1 cellular context compared by ENCODE assay signal in the genomic region with DNA sequence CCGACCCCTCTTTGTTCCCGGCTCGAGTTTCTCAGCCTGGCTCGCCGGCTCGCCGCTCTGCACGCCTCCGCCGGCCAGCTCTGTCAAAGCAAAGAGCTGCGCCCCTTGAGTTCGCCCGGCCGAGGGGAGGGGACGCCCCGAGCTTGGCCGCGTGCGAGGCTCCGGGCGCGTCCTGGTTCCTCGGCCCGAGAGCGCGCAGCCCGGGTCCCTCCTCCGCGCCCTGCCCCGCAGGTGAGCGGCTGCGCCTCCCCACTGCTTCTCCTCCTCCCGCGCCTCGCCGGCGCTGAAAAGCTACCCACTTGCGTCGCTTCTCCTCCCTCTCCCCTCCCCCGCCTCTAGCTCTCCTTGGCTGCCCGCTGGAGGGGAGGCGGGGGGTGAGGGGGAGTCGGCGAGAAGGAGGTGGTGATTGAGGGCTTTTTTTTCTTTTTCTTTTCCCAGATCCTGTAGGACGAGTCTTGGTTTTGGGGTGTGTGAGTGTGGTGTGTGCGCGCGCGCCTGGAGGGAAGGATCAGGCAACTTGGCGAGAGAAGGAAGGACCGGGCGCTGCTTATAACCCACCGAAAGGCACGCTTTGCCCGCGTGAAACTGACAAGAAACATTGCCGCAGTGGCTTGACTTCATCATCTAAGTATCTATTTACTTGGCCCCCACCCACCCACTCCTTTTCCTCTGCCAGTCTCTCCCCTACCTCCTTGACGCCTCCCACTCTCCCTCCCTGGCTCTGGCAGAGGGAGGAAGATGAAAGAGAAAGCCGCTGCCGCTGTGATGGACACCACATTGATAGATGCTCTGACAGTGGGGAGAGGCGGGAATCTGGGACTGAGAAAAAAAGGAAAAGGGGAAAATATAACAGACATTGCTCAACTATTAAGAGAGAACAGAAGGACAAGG.
A peak's percentile ranks its signal among the peaks of the same experiment; 100 is the strongest.
TF ChIP-seq lines count a peak whose summit lies in the region.

A gene (minus strand): TSS at position 261 of the 891 bp plus-strand sequence. CDS start 1,165 bp downstream, outside the sequence.

TF ChIP-seq in K562, 482 proteins besides CTCF, POLR2A, EP300 and RAD21 (continued from another document and continues in another):
- TF ChIP-seq, protein P1, sequence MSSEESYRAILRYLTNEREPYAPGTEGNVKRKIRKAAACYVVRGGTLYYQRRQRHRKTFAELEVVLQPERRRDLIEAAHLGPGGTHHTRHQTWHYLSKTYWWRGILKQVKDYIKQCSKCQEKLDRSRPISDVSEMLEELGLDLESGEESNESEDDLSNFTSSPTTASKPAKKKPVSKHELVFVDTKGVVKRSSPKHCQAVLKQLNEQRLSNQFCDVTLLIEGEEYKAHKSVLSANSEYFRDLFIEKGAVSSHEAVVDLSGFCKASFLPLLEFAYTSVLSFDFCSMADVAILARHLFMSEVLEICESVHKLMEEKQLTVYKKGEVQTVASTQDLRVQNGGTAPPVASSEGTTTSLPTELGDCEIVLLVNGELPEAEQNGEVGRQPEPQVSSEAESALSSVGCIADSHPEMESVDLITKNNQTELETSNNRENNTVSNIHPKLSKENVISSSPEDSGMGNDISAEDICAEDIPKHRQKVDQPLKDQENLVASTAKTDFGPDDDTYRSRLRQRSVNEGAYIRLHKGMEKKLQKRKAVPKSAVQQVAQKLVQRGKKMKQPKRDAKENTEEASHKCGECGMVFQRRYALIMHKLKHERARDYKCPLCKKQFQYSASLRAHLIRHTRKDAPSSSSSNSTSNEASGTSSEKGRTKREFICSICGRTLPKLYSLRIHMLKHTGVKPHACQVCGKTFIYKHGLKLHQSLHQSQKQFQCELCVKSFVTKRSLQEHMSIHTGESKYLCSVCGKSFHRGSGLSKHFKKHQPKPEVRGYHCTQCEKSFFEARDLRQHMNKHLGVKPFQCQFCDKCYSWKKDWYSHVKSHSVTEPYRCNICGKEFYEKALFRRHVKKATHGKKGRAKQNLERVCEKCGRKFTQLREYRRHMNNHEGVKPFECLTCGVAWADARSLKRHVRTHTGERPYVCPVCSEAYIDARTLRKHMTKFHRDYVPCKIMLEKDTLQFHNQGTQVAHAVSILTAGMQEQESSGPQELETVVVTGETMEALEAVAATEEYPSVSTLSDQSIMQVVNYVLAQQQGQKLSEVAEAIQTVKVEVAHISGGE (CRISPR knock-in tag; IDR thresholded peaks at IDR 0.05): 0 out of 6 replicates have a peak, but pooled peaks of 1 of the 3 experiments have one; percentile 1
- TF ChIP-seq KDM1A (IDR thresholded peaks at IDR 0.05) (0 out of 4 replicates have a peak, but pooled peaks of 1 of the 2 experiments have one; percentile 16), ZNF175 (CRISPR knock-in tag; IDR thresholded peaks at IDR 0.05; ENCODE audit: low read depth) (no peak), CTBP1 (IDR thresholded peaks at IDR 0.05; ENCODE audit: borderline replicate concordance) (peak; percentile 84), YY1 (IDR thresholded peaks at IDR 0.05; ENCODE audit: borderline replicate concordance in 1 of 3, control insufficient read depth in 1 of 3, extremely low read depth in 1 of 3, insufficient read depth in 3 of 3, insufficient read length in 1 of 3, insufficient replicate concordance in 2 of 3, low read depth in 1 of 3, low read length in 2 of 3) (peak in 2 of 3 experiments; percentile 33 to 47), CREB1 (IDR thresholded peaks at IDR 0.05) (0 out of 2 replicates have a peak, but pooled peaks have one; percentile 6), CREB1 (CRISPR knock-in tag; IDR thresholded peaks at IDR 0.05) (0 out of 2 replicates have a peak, but pooled peaks have one; percentile 36), ZNF212 (CRISPR knock-in tag; IDR thresholded peaks at IDR 0.05) (no peak), ZNF77 (CRISPR knock-in tag; IDR thresholded peaks at IDR 0.05) (no peak), NFXL1 (CRISPR knock-in tag; IDR thresholded peaks at IDR 0.05) (no peak), RB1 (IDR thresholded peaks at IDR 0.05; ENCODE audit: low read depth) (peak; percentile 46), ZNF217 (CRISPR knock-in tag; IDR thresholded peaks at IDR 0.05) (no peak), ZFX (CRISPR knock-in tag; IDR thresholded peaks at IDR 0.05) (peak; percentile 75), GATAD2A (IDR thresholded peaks at IDR 0.05) (peak; percentile 54; the same call in 1 of the 2 replicates), KAT7 (CRISPR knock-in tag; IDR thresholded peaks at IDR 0.05; ENCODE audit: borderline replicate concordance) (0 out of 2 replicates have a peak, but pooled peaks have one; percentile 56), CHD1 (IDR thresholded peaks at IDR 0.05; ENCODE audit: low read length) (no peak), XRCC5 (IDR thresholded peaks at IDR 0.05; ENCODE audit: low read depth, low read length) (no peak), CAMTA2 (CRISPR knock-in tag; conservative IDR thresholded peaks at IDR 0.05) (no peak), GATA2 (CRISPR knock-in tag; IDR thresholded peaks at IDR 0.05) (no peak), ZNF134 (CRISPR knock-in tag; conservative IDR thresholded peaks at IDR 0.05) (no peak), ZNF830 (CRISPR knock-in tag; IDR thresholded peaks at IDR 0.05) (no peak), MYC (IDR thresholded peaks at IDR 0.05; ENCODE audit: low read depth, low read length) (0 out of 2 replicates have a peak, but pooled peaks have one; percentile 34), MYC (CRISPR knock-in tag; IDR thresholded peaks at IDR 0.05; ENCODE audit: borderline replicate concordance, low read depth) (no peak), FUS (optimal IDR thresholded peaks at IDR 0.05; ENCODE audit: low read depth, low read length) (no peak), TAF1 (IDR thresholded peaks at IDR 0.05; ENCODE audit: control insufficient read depth, extremely low read depth, insufficient read depth, low read length, severe bottlenecking) (peak; percentile 70), PHF8 (IDR thresholded peaks at IDR 0.05; ENCODE audit: borderline replicate concordance, low read length) (peak; percentile 25; the same call in 1 of the 2 replicates), SRSF9 (IDR thresholded peaks at IDR 0.05; ENCODE audit: borderline replicate concordance, low read depth, low read length) (no peak), SMAD2 (IDR thresholded peaks at IDR 0.05; ENCODE audit: low read depth, low read length) (no peak), CBX2 (IDR thresholded peaks at IDR 0.05; ENCODE audit: insufficient read depth, low read length, poor library complexity, severe bottlenecking) (no peak), POLR2AphosphoS5 (IDR thresholded peaks at IDR 0.05; ENCODE audit: control insufficient read depth, insufficient read depth, low read depth, low read length) (peak; percentile 47), ILK (tag; IDR thresholded peaks at IDR 0.05; ENCODE audit: borderline replicate concordance, low read depth) (no peak), POLR2G (IDR thresholded peaks at IDR 0.05; ENCODE audit: low read depth, low read length) (peak; percentile 83), FOXJ2 (tag; IDR thresholded peaks at IDR 0.05) (no peak), MTA3 (IDR thresholded peaks at IDR 0.05; ENCODE audit: borderline replicate concordance) (peak; percentile 52; the same call in 1 of the 2 replicates), ATF7 (IDR thresholded peaks at IDR 0.05) (no peak), EP400 (IDR thresholded peaks at IDR 0.05) (0 out of 2 replicates have a peak, but pooled peaks have one; percentile 37), CCNT2 (IDR thresholded peaks at IDR 0.05; ENCODE audit: borderline replicate concordance, extremely low read depth, insufficient read length, low read depth, low read length) (peak; percentile 31)
- TF ChIP-seq, protein P2, sequence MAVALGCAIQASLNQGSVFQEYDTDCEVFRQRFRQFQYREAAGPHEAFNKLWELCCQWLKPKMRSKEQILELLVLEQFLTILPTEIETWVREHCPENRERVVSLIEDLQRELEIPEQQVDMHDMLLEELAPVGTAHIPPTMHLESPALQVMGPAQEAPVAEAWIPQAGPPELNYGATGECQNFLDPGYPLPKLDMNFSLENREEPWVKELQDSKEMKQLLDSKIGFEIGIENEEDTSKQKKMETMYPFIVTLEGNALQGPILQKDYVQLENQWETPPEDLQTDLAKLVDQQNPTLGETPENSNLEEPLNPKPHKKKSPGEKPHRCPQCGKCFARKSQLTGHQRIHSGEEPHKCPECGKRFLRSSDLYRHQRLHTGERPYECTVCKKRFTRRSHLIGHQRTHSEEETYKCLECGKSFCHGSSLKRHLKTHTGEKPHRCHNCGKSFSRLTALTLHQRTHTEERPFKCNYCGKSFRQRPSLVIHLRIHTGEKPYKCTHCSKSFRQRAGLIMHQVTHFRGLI (CRISPR knock-in tag; IDR thresholded peaks at IDR 0.05): no peak
- TF ChIP-seq, protein P3, sequence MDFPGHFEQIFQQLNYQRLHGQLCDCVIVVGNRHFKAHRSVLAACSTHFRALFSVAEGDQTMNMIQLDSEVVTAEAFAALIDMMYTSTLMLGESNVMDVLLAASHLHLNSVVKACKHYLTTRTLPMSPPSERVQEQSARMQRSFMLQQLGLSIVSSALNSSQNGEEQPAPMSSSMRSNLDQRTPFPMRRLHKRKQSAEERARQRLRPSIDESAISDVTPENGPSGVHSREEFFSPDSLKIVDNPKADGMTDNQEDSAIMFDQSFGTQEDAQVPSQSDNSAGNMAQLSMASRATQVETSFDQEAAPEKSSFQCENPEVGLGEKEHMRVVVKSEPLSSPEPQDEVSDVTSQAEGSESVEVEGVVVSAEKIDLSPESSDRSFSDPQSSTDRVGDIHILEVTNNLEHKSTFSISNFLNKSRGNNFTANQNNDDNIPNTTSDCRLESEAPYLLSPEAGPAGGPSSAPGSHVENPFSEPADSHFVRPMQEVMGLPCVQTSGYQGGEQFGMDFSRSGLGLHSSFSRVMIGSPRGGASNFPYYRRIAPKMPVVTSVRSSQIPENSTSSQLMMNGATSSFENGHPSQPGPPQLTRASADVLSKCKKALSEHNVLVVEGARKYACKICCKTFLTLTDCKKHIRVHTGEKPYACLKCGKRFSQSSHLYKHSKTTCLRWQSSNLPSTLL (IDR thresholded peaks at IDR 0.05): no peak
- TF ChIP-seq, protein P4, sequence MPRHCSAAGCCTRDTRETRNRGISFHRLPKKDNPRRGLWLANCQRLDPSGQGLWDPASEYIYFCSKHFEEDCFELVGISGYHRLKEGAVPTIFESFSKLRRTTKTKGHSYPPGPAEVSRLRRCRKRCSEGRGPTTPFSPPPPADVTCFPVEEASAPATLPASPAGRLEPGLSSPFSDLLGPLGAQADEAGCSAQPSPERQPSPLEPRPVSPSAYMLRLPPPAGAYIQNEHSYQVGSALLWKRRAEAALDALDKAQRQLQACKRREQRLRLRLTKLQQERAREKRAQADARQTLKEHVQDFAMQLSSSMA (CRISPR knock-in tag; IDR thresholded peaks at IDR 0.05): no peak
- TF ChIP-seq, protein P5, sequence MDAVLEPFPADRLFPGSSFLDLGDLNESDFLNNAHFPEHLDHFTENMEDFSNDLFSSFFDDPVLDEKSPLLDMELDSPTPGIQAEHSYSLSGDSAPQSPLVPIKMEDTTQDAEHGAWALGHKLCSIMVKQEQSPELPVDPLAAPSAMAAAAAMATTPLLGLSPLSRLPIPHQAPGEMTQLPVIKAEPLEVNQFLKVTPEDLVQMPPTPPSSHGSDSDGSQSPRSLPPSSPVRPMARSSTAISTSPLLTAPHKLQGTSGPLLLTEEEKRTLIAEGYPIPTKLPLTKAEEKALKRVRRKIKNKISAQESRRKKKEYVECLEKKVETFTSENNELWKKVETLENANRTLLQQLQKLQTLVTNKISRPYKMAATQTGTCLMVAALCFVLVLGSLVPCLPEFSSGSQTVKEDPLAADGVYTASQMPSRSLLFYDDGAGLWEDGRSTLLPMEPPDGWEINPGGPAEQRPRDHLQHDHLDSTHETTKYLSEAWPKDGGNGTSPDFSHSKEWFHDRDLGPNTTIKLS (IDR thresholded peaks at IDR 0.05; ENCODE audit: borderline replicate concordance, low read depth): no peak
- TF ChIP-seq, protein P6, sequence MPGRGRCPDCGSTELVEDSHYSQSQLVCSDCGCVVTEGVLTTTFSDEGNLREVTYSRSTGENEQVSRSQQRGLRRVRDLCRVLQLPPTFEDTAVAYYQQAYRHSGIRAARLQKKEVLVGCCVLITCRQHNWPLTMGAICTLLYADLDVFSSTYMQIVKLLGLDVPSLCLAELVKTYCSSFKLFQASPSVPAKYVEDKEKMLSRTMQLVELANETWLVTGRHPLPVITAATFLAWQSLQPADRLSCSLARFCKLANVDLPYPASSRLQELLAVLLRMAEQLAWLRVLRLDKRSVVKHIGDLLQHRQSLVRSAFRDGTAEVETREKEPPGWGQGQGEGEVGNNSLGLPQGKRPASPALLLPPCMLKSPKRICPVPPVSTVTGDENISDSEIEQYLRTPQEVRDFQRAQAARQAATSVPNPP (IDR thresholded peaks at IDR 0.05; ENCODE audit: borderline replicate concordance, insufficient read depth, insufficient read length): no peak
- TF ChIP-seq, protein P7, sequence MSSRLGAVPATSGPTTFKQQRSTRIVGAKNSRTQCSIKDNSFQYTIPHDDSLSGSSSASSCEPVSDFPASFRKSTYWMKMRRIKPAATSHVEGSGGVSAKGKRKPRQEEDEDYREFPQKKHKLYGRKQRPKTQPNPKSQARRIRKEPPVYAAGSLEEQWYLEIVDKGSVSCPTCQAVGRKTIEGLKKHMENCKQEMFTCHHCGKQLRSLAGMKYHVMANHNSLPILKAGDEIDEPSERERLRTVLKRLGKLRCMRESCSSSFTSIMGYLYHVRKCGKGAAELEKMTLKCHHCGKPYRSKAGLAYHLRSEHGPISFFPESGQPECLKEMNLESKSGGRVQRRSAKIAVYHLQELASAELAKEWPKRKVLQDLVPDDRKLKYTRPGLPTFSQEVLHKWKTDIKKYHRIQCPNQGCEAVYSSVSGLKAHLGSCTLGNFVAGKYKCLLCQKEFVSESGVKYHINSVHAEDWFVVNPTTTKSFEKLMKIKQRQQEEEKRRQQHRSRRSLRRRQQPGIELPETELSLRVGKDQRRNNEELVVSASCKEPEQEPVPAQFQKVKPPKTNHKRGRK (tag; IDR thresholded peaks at IDR 0.05): no peak
- TF ChIP-seq, protein P8, sequence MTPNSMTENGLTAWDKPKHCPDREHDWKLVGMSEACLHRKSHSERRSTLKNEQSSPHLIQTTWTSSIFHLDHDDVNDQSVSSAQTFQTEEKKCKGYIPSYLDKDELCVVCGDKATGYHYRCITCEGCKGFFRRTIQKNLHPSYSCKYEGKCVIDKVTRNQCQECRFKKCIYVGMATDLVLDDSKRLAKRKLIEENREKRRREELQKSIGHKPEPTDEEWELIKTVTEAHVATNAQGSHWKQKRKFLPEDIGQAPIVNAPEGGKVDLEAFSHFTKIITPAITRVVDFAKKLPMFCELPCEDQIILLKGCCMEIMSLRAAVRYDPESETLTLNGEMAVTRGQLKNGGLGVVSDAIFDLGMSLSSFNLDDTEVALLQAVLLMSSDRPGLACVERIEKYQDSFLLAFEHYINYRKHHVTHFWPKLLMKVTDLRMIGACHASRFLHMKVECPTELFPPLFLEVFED (CRISPR knock-in tag; conservative IDR thresholded peaks at IDR 0.05): no peak
- TF ChIP-seq, protein P9, sequence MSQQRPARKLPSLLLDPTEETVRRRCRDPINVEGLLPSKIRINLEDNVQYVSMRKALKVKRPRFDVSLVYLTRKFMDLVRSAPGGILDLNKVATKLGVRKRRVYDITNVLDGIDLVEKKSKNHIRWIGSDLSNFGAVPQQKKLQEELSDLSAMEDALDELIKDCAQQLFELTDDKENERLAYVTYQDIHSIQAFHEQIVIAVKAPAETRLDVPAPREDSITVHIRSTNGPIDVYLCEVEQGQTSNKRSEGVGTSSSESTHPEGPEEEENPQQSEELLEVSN (IDR thresholded peaks at IDR 0.05; ENCODE audit: borderline replicate concordance in 1 of 2, extremely low read depth in 1 of 2, insufficient read depth in 1 of 2, insufficient read length in 1 of 2, low read depth in 1 of 2, low read length in 1 of 2, poor library complexity in 1 of 2, severe bottlenecking in 1 of 2): peak; percentile 54 to 78
